Comparison of ENCODE assay signal across 27 cellular contexts in the genomic region with DNA sequence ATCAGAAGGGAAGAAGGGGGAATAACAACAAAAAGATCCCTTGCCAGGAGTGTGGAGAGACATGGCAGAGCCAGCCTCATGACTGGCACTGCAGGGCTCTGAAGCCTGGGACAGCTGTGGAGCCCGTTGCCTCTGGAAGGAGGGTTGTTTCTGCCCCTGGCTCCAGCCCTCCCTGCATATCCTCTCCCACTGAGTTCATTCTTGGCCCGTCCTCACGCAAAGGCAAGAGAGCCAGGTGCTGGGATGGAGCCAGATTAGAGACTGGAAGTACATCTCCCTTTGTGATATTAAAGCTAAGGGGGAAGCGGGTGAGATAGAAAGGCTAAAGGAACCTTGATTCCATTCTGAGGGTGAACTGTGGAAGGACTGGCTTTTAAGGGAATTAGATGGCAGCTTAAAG.
DNase-seq lines count a peak whose midpoint lies in the region; ATAC-seq and TF ChIP-seq lines count a peak whose summit lies in the region.
"Had no signal": no experiment of that assay in that cellular context is flagged by ENCODE, and none has a peak within 500 bp of the region (broad histone marks: within the 10 kb centered on the region; RNA-seq: fewer than 3 reads in every experiment).

No MANE protein-coding gene starts in this region.

- no peak for TF ChIP-seq POLR2A in prostate gland (IDR thresholded peaks at IDR 0.05)

- H3K9me3 ChIP-seq in heart right ventricle = peaks cover 0 to 26% (median 8%) of the 10 kb centered on the region in 11 donors
- no peaks in the 10 kb centered on the region for H3K9me3 ChIP-seq in prostate gland

- H3K4me1 ChIP-seq in GM23338 (ENCODE audit: insufficient read depth) (no peaks in the 10 kb centered on the region), heart right ventricle (peaks cover 0 to 13% (median 0%) of the 10 kb centered on the region in 9 donors), prostate gland (replicated peaks) (no peaks in the 10 kb centered on the region)
- H3K4me1 ChIP-seq: BE2C, lower lobe of right lung, parathyroid adenoma had no signal

- no peak for TF ChIP-seq CTCF in GM23338 (conservative IDR thresholded peaks at IDR 0.05; ENCODE audit: low read depth in 2 of 2)
- no peak for TF ChIP-seq CTCF in heart right ventricle (IDR thresholded peaks at IDR 0.05)
- no peak for TF ChIP-seq CTCF in prostate gland (IDR thresholded peaks at IDR 0.05)

- H3K4me3 ChIP-seq in GM23338 (no peak overlapping the region), heart right ventricle (no peak overlapping the region), prostate gland (no peak overlapping the region)
- H3K4me3 ChIP-seq: lower lobe of right lung, mucosa of descending colon had no signal

- ATAC-seq in GM23338 (no peak; the same call in 2 of the 3 replicates), heart right ventricle (peak; percentile 42 to 75 (median 48)), GM21825 (IDR thresholded peaks at IDR 0.05; ENCODE audit: unreplicated experiment) (no peak), HG03520 (IDR thresholded peaks at IDR 0.05; ENCODE audit: unreplicated experiment) (no peak)
- ATAC-seq: HepG2; lower lobe of right lung; mucosa of descending colon; SK-N-SH treated with all-trans-retinoic acid at 6 μM for 48 hours; stimulated activated naive CD8-positive, alpha-beta T cell treated with anti-CD3 and anti-CD28 coated beads, Interleukin-15, Interleukin-2, amounts not matched to agents 100 U/mL and 50 U/mL, for 24 hours; T-helper 17 cell had no signal

- H2AFZ ChIP-seq in GM23338 = peak overlapping the region; percentile 69; the same call in 1 of the 2 replicates
- H2AFZ ChIP-seq: parathyroid adenoma had no signal

- H3K9me2 ChIP-seq in GM23338 (ENCODE audit: insufficient read depth) = peaks cover 12% of the 10 kb centered on the region

- peaks cover 4% of the 10 kb centered on the region for H3K27me3 Mint-ChIP-seq in GM23338 (ENCODE audit: insufficient read depth, low read depth, poor library complexity)

- no peak overlapping the region for H3K27ac Mint-ChIP-seq in GM23338
- H3K27ac Mint-ChIP-seq: activated naive CD8-positive, alpha-beta T cell treated with anti-CD3 and anti-CD28 coated beads, Interleukin-2, amount 10 ng/mL, durations not matched to agents 7 days and 5 days; CD8-positive, alpha-beta memory T cell; nephron progenitor cell; T-helper 17 cell had no signal

- no peaks in the 10 kb centered on the region for H3K27me3 ChIP-seq in GM23338 (ENCODE audit: insufficient read depth)
- peaks cover 0 to 4% (median 0%) of the 10 kb centered on the region in 7 donors for H3K27me3 ChIP-seq in heart right ventricle
- no peaks in the 10 kb centered on the region for H3K27me3 ChIP-seq in prostate gland (replicated peaks; ENCODE audit: insufficient read depth)

- H3K36me3 Mint-ChIP-seq in GM23338 (ENCODE audit: low read depth) = no peaks in the 10 kb centered on the region
- H3K36me3 Mint-ChIP-seq: activated naive CD8-positive, alpha-beta T cell treated with anti-CD3 and anti-CD28 coated beads, Interleukin-2, amount 10 ng/mL, durations not matched to agents 7 days and 5 days; CD8-positive, alpha-beta memory T cell had no signal

- DNase-seq in GM23338 (ENCODE audit: low spot score) (no peak), NCI-H446 treated with DMSO at 0.1 percent for 48 hours (lab: John Stamatoyannopoulos, UW) (peak; percentile 96), heart right ventricle (peak; percentile 26 to 34), prostate gland (ENCODE audit: low spot score) (peak; percentile 35), RPMI8226 (no peak)
- DNase-seq: activated CD4-positive, alpha-beta T cell treated with anti-CD3 and anti-CD28 coated beads for 48 hours; activated gamma-delta T cell; activated naive CD8-positive, alpha-beta T cell treated with anti-CD3 and anti-CD28 coated beads, Interleukin-2, amount 10 ng/mL, durations not matched to agents 7 days and 5 days; activated T-cell treated with anti-CD3 and anti-CD28 coated beads, Interleukin-2, amount 50 U/mL, for 1 hour; BE2C; CD8-positive, alpha-beta memory T cell; DMS153; GOT3; lower lobe of right lung; mucosa of descending colon; NCI-H187; NCI-H2227 treated with DMSO at 0.1 percent for 48 hours; NCI-H748 treated with DMSO at 0.1 percent for 48 hours; nephron progenitor cell; stimulated activated naive CD8-positive, alpha-beta T cell treated with anti-CD3 and anti-CD28 coated beads, Interleukin-15, Interleukin-2, amounts not matched to agents 100 U/mL and 50 U/mL, for 24 hours; T-helper 17 cell had no signal

- H3K4me1 Mint-ChIP-seq in GM23338 = no peaks in the 10 kb centered on the region
- H3K4me1 Mint-ChIP-seq: CD8-positive, alpha-beta memory T cell; nephron progenitor cell; T-helper 17 cell had no signal

- H3K36me3 ChIP-seq in GM23338 (ENCODE audit: insufficient read depth) (peaks cover 5% of the 10 kb centered on the region; the same call in 1 of the 2 replicates), heart right ventricle (no peaks in the 10 kb centered on the region), prostate gland (no peaks in the 10 kb centered on the region)
- H3K36me3 ChIP-seq: BE2C, lower lobe of right lung had no signal

- H3K27ac ChIP-seq in GM23338 (ENCODE audit: low read depth) = no peak overlapping the region
- H3K27ac ChIP-seq in heart right ventricle = no peak overlapping the region
- no peak overlapping the region for H3K27ac ChIP-seq in prostate gland
- H3K27ac ChIP-seq: lower lobe of right lung, parathyroid adenoma, RWPE1 had no signal

- H3K79me2 ChIP-seq in GM23338 (replicated peaks; ENCODE audit: insufficient read depth) = no peaks in the 10 kb centered on the region
- H3K79me2 ChIP-seq: parathyroid adenoma had no signal

- H4K20me1 ChIP-seq in GM23338 (replicated peaks; ENCODE audit: insufficient read depth) = no peaks in the 10 kb centered on the region

- H3F3A ChIP-seq in GM23338 (replicated peaks; ENCODE audit: low read depth) = no peaks in the 10 kb centered on the region

- intact Hi-C loops in heart right ventricle (cut with DNase I) (no loop called here), prostate gland (cut with DNase I) (no loop called here)

- H3K4me2 ChIP-seq in GM23338 = no peak overlapping the region

- H3K9me3 Mint-ChIP-seq in GM23338 = peaks cover 8% of the 10 kb centered on the region; the same call in 2 of the 3 replicates

- WGBS in heart right ventricle, 2 donors = 35 to 44% methylated on average over 4 of the region's 4 CpGs
- 14% methylated on average over 4 of the region's 4 CpGs for WGBS in prostate gland

- H3K4me3 Mint-ChIP-seq in GM23338 = no peak overlapping the region
- H3K4me3 Mint-ChIP-seq: activated naive CD8-positive, alpha-beta T cell treated with anti-CD3 and anti-CD28 coated beads, Interleukin-2, amount 10 ng/mL, durations not matched to agents 7 days and 5 days; CD8-positive, alpha-beta memory T cell; nephron progenitor cell; T-helper 17 cell had no signal

TF ChIP-seq in GM23338, 12 proteins besides CTCF, POLR2A, EP300 and RAD21:
- TF ChIP-seq NANOG (IDR thresholded peaks at IDR 0.05; ENCODE audit: borderline replicate concordance) = no peak

Comparison
In these comparisons a context has a peak if more than half of its experiments do, and no peak if none do; other contexts are left out.
1. ATAC-seq: peak in heart right ventricle (8 of 8); none in GM23338 (single experiment), GM21825 (single experiment) and HG03520 (single experiment).
2. DNase-seq: peak in NCI-H446 treated with DMSO at 0.1 percent for 48 hours (single experiment), heart right ventricle (2 of 2) and prostate gland (single experiment); none in GM23338 (single experiment) and RPMI8226 (single experiment).